In genomic region chr17:3916825-3917224, GRCh38 we compare ENCODE assay signal across 10 cellular contexts. TPM values are rescaled to one million over a fixed set of nuclear protein-coding genes. Genes with fewer than 3 reads are reported as not detected.
DNase-seq lines count a peak whose midpoint lies in the region; ATAC-seq and TF ChIP-seq lines count a peak whose summit lies in the region.
"Had no signal": no experiment of that assay in that cellular context is flagged by ENCODE, and none has a peak within 500 bp of the region (broad histone marks: within the 10 kb centered on the region; RNA-seq: fewer than 3 reads in every experiment).

No MANE protein-coding gene starts in this region.

- ATAC-seq in activated CD4-positive, alpha-beta T cell treated with anti-CD3 and anti-CD28 coated beads for 36 hours = no peak
- peak in 1 of 2 donors; percentile 0 for ATAC-seq in stimulated activated naive B cell treated with anti-CD40 and anti-IgM and Interleukin-4, amounts not matched to agents 10 μg/mL and 1 μg/mL and 100 μg/mL, for 72 hours (replicated peaks)
- no peak for ATAC-seq in HG02759 (IDR thresholded peaks at IDR 0.05; ENCODE audit: unreplicated experiment)

- H3K4me1 Mint-ChIP-seq in activated CD4-positive, alpha-beta T cell treated with anti-CD3 and anti-CD28 coated beads for 36 hours = peaks cover 33% of the 10 kb centered on the region
- H3K4me1 Mint-ChIP-seq in stimulated activated naive B cell treated with anti-CD40 and anti-IgM and Interleukin-4, amounts not matched to agents 10 μg/mL and 1 μg/mL and 100 μg/mL, for 72 hours = peaks cover 53 to 81% of the 10 kb centered on the region in 2 donors

- H3K27me3 Mint-ChIP-seq in activated CD4-positive, alpha-beta T cell treated with anti-CD3 and anti-CD28 coated beads for 36 hours = no peaks in the 10 kb centered on the region
- H3K27me3 Mint-ChIP-seq in stimulated activated naive B cell treated with anti-CD40 and anti-IgM and Interleukin-4, amounts not matched to agents 10 μg/mL and 1 μg/mL and 100 μg/mL, for 72 hours = no peaks in the 10 kb centered on the region

- H3K36me3 ChIP-seq in Peyer's patch (no peaks in the 10 kb centered on the region), esophagus squamous epithelium (no peaks in the 10 kb centered on the region)
- H3K36me3 ChIP-seq: suprapubic skin had no signal

- H3K4me3 ChIP-seq in Peyer's patch (peak overlapping the region in 1 of 4 donors; percentile 34), esophagus squamous epithelium (peak overlapping the region in 2 of 4 donors; percentile 38 to 49)

- no peak overlapping the region for H3K4me3 Mint-ChIP-seq in activated CD4-positive, alpha-beta T cell treated with anti-CD3 and anti-CD28 coated beads for 36 hours
- H3K4me3 Mint-ChIP-seq in stimulated activated naive B cell treated with anti-CD40 and anti-IgM and Interleukin-4, amounts not matched to agents 10 μg/mL and 1 μg/mL and 100 μg/mL, for 72 hours = peak overlapping the region; percentile 95 to 96

- H3K9me3 ChIP-seq in Peyer's patch (no peaks in the 10 kb centered on the region), esophagus squamous epithelium (no peaks in the 10 kb centered on the region)
- H3K9me3 ChIP-seq: suprapubic skin had no signal

- intact Hi-C loops in activated CD4-positive, alpha-beta T cell treated with anti-CD3 and anti-CD28 coated beads for 36 hours (cut with DNase I, micrococcal nuclease) = no loop called here
- intact Hi-C loops in esophagus squamous epithelium (cut with DNase I) = no loop called here

- DNase-seq in activated CD4-positive, alpha-beta T cell treated with anti-CD3 and anti-CD28 coated beads for 36 hours = no peak
- no peak for DNase-seq in activated CD4-positive, alpha-beta T cell treated with anti-CD3 and anti-CD28 coated beads for 48 hours
- DNase-seq in Peyer's patch (peak in 1 of 3 donors; percentile 40), esophagus squamous epithelium (lab: John Stamatoyannopoulos, UW) (no peak), GM13977 (ENCODE audit: low spot score) (no peak), SW480 (ENCODE audit: low spot score) (no peak)
- no peak for DNase-seq in stimulated activated naive B cell treated with anti-CD40 and anti-IgM and Interleukin-4, amounts not matched to agents 10 μg/mL and 1 μg/mL and 100 μg/mL, for 72 hours
- DNase-seq: effector CD4-positive, alpha-beta T cell had no signal

- 20% methylated on average over 1 of the region's 10 CpGs; no CpG with 5 or more reads in 1 of the 2 donors for WGBS in esophagus squamous epithelium, 2 donors

- no peak for TF ChIP-seq POLR2A in Peyer's patch (IDR thresholded peaks at IDR 0.05)
- no peak for TF ChIP-seq POLR2A in esophagus squamous epithelium (IDR thresholded peaks at IDR 0.05)

- in situ Hi-C loops in GM13977 (cut with MboI; ENCODE audit: low pct_unique_long_range_greater_than_20kb, low sequenced_read_pairs, unreplicated experiment) = loop anchor here (10.0 kb wide), 1 partner anchor 78 kb away; no protein-coding TSS in a partner anchor

- no peaks in the 10 kb centered on the region for H3K27me3 ChIP-seq in Peyer's patch
- H3K27me3 ChIP-seq in esophagus squamous epithelium = no peaks in the 10 kb centered on the region
- H3K27me3 ChIP-seq: suprapubic skin had no signal

- no peaks in the 10 kb centered on the region for H3K36me3 Mint-ChIP-seq in activated CD4-positive, alpha-beta T cell treated with anti-CD3 and anti-CD28 coated beads for 36 hours (ENCODE audit: low read depth)
- H3K36me3 Mint-ChIP-seq in stimulated activated naive B cell treated with anti-CD40 and anti-IgM and Interleukin-4, amounts not matched to agents 10 μg/mL and 1 μg/mL and 100 μg/mL, for 72 hours = peaks cover 13 to 25% of the 10 kb centered on the region in 2 donors

- TF ChIP-seq CTCF in Peyer's patch (IDR thresholded peaks at IDR 0.05) (no peak), esophagus squamous epithelium (IDR thresholded peaks at IDR 0.05) (no peak), GM13977 (IDR thresholded peaks at IDR 0.05; ENCODE audit: extremely low read depth, insufficient read depth, missing control alignments) (no peak)

- H3K4me1 ChIP-seq in Peyer's patch (peaks cover 0 to 39% (median 20%) of the 10 kb centered on the region in 4 donors), esophagus squamous epithelium (peaks cover 13 to 71% (median 24%) of the 10 kb centered on the region in 3 donors)

- H3K27ac Mint-ChIP-seq in activated CD4-positive, alpha-beta T cell treated with anti-CD3 and anti-CD28 coated beads for 36 hours = peak overlapping the region; percentile 60
- peak overlapping the region; percentile 99 for H3K27ac Mint-ChIP-seq in stimulated activated naive B cell treated with anti-CD40 and anti-IgM and Interleukin-4, amounts not matched to agents 10 μg/mL and 1 μg/mL and 100 μg/mL, for 72 hours

- H3K27ac ChIP-seq in Peyer's patch (peak overlapping the region; percentile 74 to 85 (median 80)), esophagus squamous epithelium (peak overlapping the region; percentile 54 to 87 (median 80))
- H3K27ac ChIP-seq: suprapubic skin had no signal

- POLR2A ChIA-PET in activated CD4-positive, alpha-beta T cell treated with anti-CD3 and anti-CD28 coated beads for 36 hours (lab: Charles Lee) = no interaction called here

- CTCF ChIA-PET in activated CD4-positive, alpha-beta T cell treated with anti-CD3 and anti-CD28 coated beads for 36 hours (lab: Charles Lee) = interaction anchor here (0.6 to 2.0 kb wide), 5 partner anchors 18 to 532 kb away, joined by 3 to 8 read pairs (median 3); no protein-coding TSS in a partner anchor

- H3K9me3 Mint-ChIP-seq in activated CD4-positive, alpha-beta T cell treated with anti-CD3 and anti-CD28 coated beads for 36 hours (ENCODE audit: low read depth) = no peaks in the 10 kb centered on the region
- peaks cover 0 to 4% of the 10 kb centered on the region in 2 donors for H3K9me3 Mint-ChIP-seq in stimulated activated naive B cell treated with anti-CD40 and anti-IgM and Interleukin-4, amounts not matched to agents 10 μg/mL and 1 μg/mL and 100 μg/mL, for 72 hours

RNA-seq across cellular contexts. Expression of gene P2RX1, which starts 0.6 kb away (rescaled TPM):
- total RNA-seq in activated CD4-positive, alpha-beta T cell treated with anti-CD3 and anti-CD28 coated beads for 36 hours = under 1 TPM; 0.72 to 0.89 TPM
- 10 to 100 TPM in 1 of 4 donors, 1 to 10 TPM in 2, under 1 TPM in 1; 0.88 to 27.2 (median 4.3) TPM for total RNA-seq in Peyer's patch
- 10 to 100 TPM in 1 of 4 donors, 1 to 10 TPM in 3; 1.2 to 13.0 (median 2.1) TPM for total RNA-seq in esophagus squamous epithelium

RNA-seq across cellular contexts. Expression of gene CAMKK1, which starts 24.0 kb away (rescaled TPM):
- total RNA-seq in activated CD4-positive, alpha-beta T cell treated with anti-CD3 and anti-CD28 coated beads for 36 hours = 1 to 10 TPM; 4.5 to 5.4 TPM
- total RNA-seq in Peyer's patch = 10 to 100 TPM in 1 of 4 donors, 1 to 10 TPM in 3; 2.5 to 13.2 (median 4.6) TPM
- 1 to 10 TPM; 3.3 to 9.5 (median 3.8) TPM for total RNA-seq in esophagus squamous epithelium

RNA-seq across cellular contexts. Expression of gene ATP2A3, which starts 47.4 kb away (rescaled TPM):
- 10 to 100 TPM; 92.6 to 98.3 TPM for total RNA-seq in activated CD4-positive, alpha-beta T cell treated with anti-CD3 and anti-CD28 coated beads for 36 hours
- total RNA-seq in Peyer's patch (100 to 1,000 TPM in 2 of 4 donors, 10 to 100 TPM in 2; 78.6 to 231 (median 112) TPM), esophagus squamous epithelium (1 to 10 TPM; 2.7 to 9.9 (median 5.3) TPM)

Comparison
In these comparisons a context has a peak if more than half of its experiments do, and no peak if none do; other contexts are left out.
1. RNA of gene ATP2A3, which starts 47.4 kb away (total RNA-seq): 78.6 to 231 TPM in Peyer's patch and 92.6 to 98.3 TPM in activated CD4-positive, alpha-beta T cell treated with anti-CD3 and anti-CD28 coated beads for 36 hours; 2.7 to 9.9 TPM in esophagus squamous epithelium; every median in the first group is over 4 times any median in the second.